Comparison of ENCODE assay signal across 10 cellular contexts in the genomic region with DNA sequence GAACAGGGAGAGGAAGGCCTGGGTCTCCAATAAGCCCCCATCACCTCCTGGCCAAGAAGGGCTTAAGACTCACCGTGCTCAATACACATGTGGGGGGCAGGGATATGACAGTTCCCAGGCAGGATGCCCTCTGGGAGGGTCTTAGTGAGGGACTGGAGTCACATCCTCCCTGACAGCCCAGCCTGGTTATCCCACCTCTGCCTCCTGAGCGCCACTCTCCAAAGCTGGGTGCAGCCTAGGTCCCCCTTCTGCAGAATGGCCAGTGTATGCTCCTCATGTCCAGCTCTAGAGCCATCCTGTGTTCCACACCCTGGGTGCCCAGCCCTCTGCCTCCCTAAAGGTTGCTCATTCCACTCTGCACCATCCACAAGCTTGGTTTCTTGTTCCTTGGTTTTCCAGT. TPM values are rescaled to one million over a fixed set of nuclear protein-coding genes. Genes with fewer than 3 reads are reported as not detected.
A peak's percentile ranks its signal among the peaks of the same experiment; 100 is the strongest.
DNase-seq lines count a peak whose midpoint lies in the region; ATAC-seq and TF ChIP-seq lines count a peak whose summit lies in the region.
"Had no signal": no experiment of that assay in that cellular context is flagged by ENCODE, and none has a peak within 500 bp of the region (broad histone marks: within the 10 kb centered on the region; RNA-seq: fewer than 3 reads in every experiment).

No MANE protein-coding gene starts in this region.

- no peak for DNase-seq in right atrium auricular region (ENCODE audit: low spot score)
- no peak for DNase-seq in left ventricle myocardium superior
- DNase-seq in natural killer cell treated with Interleukin-12 subunit alpha and Interleukin-12 subunit beta and Interleukin-15 and Interleukin-18, amount 100 ng/mL, for 72 hours (ENCODE audit: low spot score): no peak
- no peak for DNase-seq in vagina (ENCODE audit: extremely low spot score in 2 of 2)
- DNase-seq in mesenteric fat pad (ENCODE audit: low spot score): no peak
- DNase-seq: NCI-H187, SHP77 treated with DMSO at 0.1 percent for 48 hours had no signal

- H3K27me3 ChIP-seq in right atrium auricular region: no peaks in the 10 kb centered on the region
- H3K27me3 ChIP-seq in vagina: no peaks in the 10 kb centered on the region

- peaks cover 17 to 38% of the 10 kb centered on the region in 2 donors for H3K4me1 Mint-ChIP-seq in natural killer cell treated with Interleukin-12 subunit alpha and Interleukin-12 subunit beta and Interleukin-15 and Interleukin-18, amount 100 ng/mL, for 72 hours (ENCODE audit: low read depth in 2 of 2)

- no peaks in the 10 kb centered on the region for H3K36me3 Mint-ChIP-seq in natural killer cell treated with Interleukin-12 subunit alpha and Interleukin-12 subunit beta and Interleukin-15 and Interleukin-18, amount 100 ng/mL, for 72 hours

- no peaks in the 10 kb centered on the region for H3K27me3 Mint-ChIP-seq in natural killer cell treated with Interleukin-12 subunit alpha and Interleukin-12 subunit beta and Interleukin-15 and Interleukin-18, amount 100 ng/mL, for 72 hours

- H3K4me3 Mint-ChIP-seq in natural killer cell treated with Interleukin-12 subunit alpha and Interleukin-12 subunit beta and Interleukin-15 and Interleukin-18, amount 100 ng/mL, for 72 hours: peak overlapping the region; percentile 52

- peak overlapping the region; percentile 41 to 67 for H3K27ac Mint-ChIP-seq in natural killer cell treated with Interleukin-12 subunit alpha and Interleukin-12 subunit beta and Interleukin-15 and Interleukin-18, amount 100 ng/mL, for 72 hours

- H3K4me1 ChIP-seq in right atrium auricular region (peaks cover 0 to 26% of the 10 kb centered on the region in 2 donors), vagina (peaks cover 59% of the 10 kb centered on the region)

- no peaks in the 10 kb centered on the region for H3K36me3 ChIP-seq in right atrium auricular region
- no peaks in the 10 kb centered on the region for H3K36me3 ChIP-seq in vagina

- no peaks in the 10 kb centered on the region for H3K9me3 Mint-ChIP-seq in natural killer cell treated with Interleukin-12 subunit alpha and Interleukin-12 subunit beta and Interleukin-15 and Interleukin-18, amount 100 ng/mL, for 72 hours

- intact Hi-C loops in left ventricle myocardium superior (cut with micrococcal nuclease) (no loop called here), vagina (cut with DNase I) (loop anchor here (2.0 kb wide), 1 partner anchor 40 kb away; no protein-coding TSS in a partner anchor)

- H3K27ac ChIP-seq in right atrium auricular region (peak overlapping the region; percentile 89 to 90), angular gyrus (ENCODE audit: low read depth, low read length) (peak overlapping the region; percentile 68), vagina (peak overlapping the region; percentile 92)

- H3K9me3 ChIP-seq in right atrium auricular region (no peaks in the 10 kb centered on the region), vagina (no peaks in the 10 kb centered on the region)

- TF ChIP-seq CTCF in right atrium auricular region (IDR thresholded peaks at IDR 0.05) (no peak), vagina (IDR thresholded peaks at IDR 0.05) (no peak)

- no peak for TF ChIP-seq POLR2A in vagina (IDR thresholded peaks at IDR 0.05)

- no peak overlapping the region for H3K4me3 ChIP-seq in right atrium auricular region
- H3K4me3 ChIP-seq in vagina: peak overlapping the region in 1 of 2 donors; percentile 61

- ATAC-seq in left ventricle myocardium superior (no peak), HG03378 (IDR thresholded peaks at IDR 0.05; ENCODE audit: unreplicated experiment) (no peak), GM19395 (IDR thresholded peaks at IDR 0.05; ENCODE audit: unreplicated experiment) (no peak)
- ATAC-seq in natural killer cell treated with Interleukin-12 subunit alpha and Interleukin-12 subunit beta and Interleukin-15 and Interleukin-18, amount 100 ng/mL, for 72 hours: no peak

RNA-seq across cellular contexts. Expression of a gene that starts 1.2 kb away (rescaled TPM):
- total RNA-seq in right atrium auricular region: 100 to 1,000 TPM in 1 of 2 donors, 10 to 100 TPM in 1; 66.9 to 120 TPM
- 39.1 TPM for total RNA-seq in left ventricle myocardium superior
- 100 to 1,000 TPM in 1 of 2 donors, 10 to 100 TPM in 1; 88.4 to 126 TPM for total RNA-seq in natural killer cell treated with Interleukin-12 subunit alpha and Interleukin-12 subunit beta and Interleukin-15 and Interleukin-18, amount 100 ng/mL, for 72 hours
- total RNA-seq in vagina: 133 TPM
- total RNA-seq in mesenteric fat pad: 170 TPM

RNA-seq across cellular contexts. Expression of a gene that starts 51.5 kb away (rescaled TPM):
- total RNA-seq in right atrium auricular region (1 to 10 TPM in 1 of 2 donors, under 1 TPM in 1; 0.59 to 1.2 TPM), left ventricle myocardium superior (2.2 TPM), vagina (7.4 TPM), mesenteric fat pad (4.6 TPM)
- 10 to 100 TPM; 11.1 to 27.4 TPM for total RNA-seq in natural killer cell treated with Interleukin-12 subunit alpha and Interleukin-12 subunit beta and Interleukin-15 and Interleukin-18, amount 100 ng/mL, for 72 hours

RNA-seq across cellular contexts. Expression of a gene that starts 58.4 kb away (rescaled TPM):
- total RNA-seq in right atrium auricular region (not detected), left ventricle myocardium superior (0.17 TPM), vagina (5.2 TPM), mesenteric fat pad (not detected)
- total RNA-seq in natural killer cell treated with Interleukin-12 subunit alpha and Interleukin-12 subunit beta and Interleukin-15 and Interleukin-18, amount 100 ng/mL, for 72 hours: not detected

RNA-seq across cellular contexts. Expression of a gene that starts 58.6 kb away (rescaled TPM):
- total RNA-seq in right atrium auricular region: 1 to 10 TPM; 2.0 to 3.1 TPM
- 4.9 TPM for total RNA-seq in left ventricle myocardium superior
- 10 to 100 TPM; 14.0 to 26.2 TPM for total RNA-seq in natural killer cell treated with Interleukin-12 subunit alpha and Interleukin-12 subunit beta and Interleukin-15 and Interleukin-18, amount 100 ng/mL, for 72 hours
- total RNA-seq in vagina: 13.8 TPM
- 7.2 TPM for total RNA-seq in mesenteric fat pad
